In the genomic region with DNA sequence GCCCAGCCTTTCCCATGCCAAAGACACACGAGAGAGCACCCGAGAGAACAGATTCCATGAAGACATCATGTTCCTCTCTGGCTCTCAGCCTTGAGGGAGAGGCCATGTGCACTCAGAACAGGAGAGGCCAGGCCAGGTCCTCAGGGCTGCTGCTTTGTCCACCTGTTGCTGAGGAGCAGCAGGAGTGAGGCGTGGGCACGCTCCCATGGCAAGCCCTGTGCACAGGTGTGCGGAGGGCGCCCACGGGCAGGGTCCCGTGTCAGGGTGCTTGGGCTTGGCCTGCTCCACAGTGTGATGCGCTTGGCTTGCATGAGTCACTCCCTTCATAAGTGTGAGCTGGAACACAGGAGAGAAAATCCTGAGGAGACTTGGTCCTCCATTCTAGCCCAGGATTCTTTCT, we compare ENCODE assay signal across 24 cellular contexts.
"Had no signal": no experiment of that assay in that cellular context is flagged by ENCODE, and none has a peak within 500 bp of the region (broad histone marks: within the 10 kb centered on the region; RNA-seq: fewer than 3 reads in every experiment).

No MANE protein-coding gene starts in this region.

- H3K4me3 ChIP-seq: stomach, suprapubic skin, testis, thoracic aorta, thyroid gland, tibial artery, tibial nerve, transverse colon, upper lobe of left lung, upper lobe of right lung, uterus, vagina had no signal

- H3K36me3 ChIP-seq: suprapubic skin, thoracic aorta, thyroid gland, tibial artery, transverse colon, upper lobe of left lung, upper lobe of right lung, uterus, vagina had no signal

- H3K9me3 ChIP-seq: testis, thyroid gland, uterus had no signal

- DNase-seq: stimulated activated CD4-positive, alpha-beta T cell treated with anti-CD3 and anti-CD28 coated beads, Interleukin-2, amount 100 ng/mL, for 48 hours; stimulated activated CD4-positive, alpha-beta T cell treated with anti-CD3 and anti-CD28 coated beads, Interleukin-4, amount 100 ng/mL, for 1 hour; stimulated activated CD4-positive, alpha-beta T cell treated with anti-CD3 and anti-CD28 coated beads, Interleukin-4, amount 100 ng/mL, for 24 hours; stimulated activated CD4-positive, alpha-beta T cell treated with anti-CD3 and anti-CD28 coated beads, Interleukin-4, amount 100 ng/mL, for 4 hours; stimulated activated CD8-positive, alpha-beta memory T cell treated with anti-CD3 and anti-CD28 coated beads, Interleukin-4, amount 100 ng/mL, for 48 hours; stimulated activated naive B cell treated with anti-CD40 and anti-IgM and Interleukin-4, amounts not matched to agents 10 μg/mL and 1 μg/mL and 100 μg/mL, for 72 hours; stimulated activated naive CD4-positive, alpha-beta T cell; stimulated activated naive CD4-positive, alpha-beta T cell treated with Interleukin-2 at 50 U/mL for 16 hours; stimulated activated naive CD8-positive, alpha-beta T cell treated with anti-CD3 and anti-CD28 coated beads, Interleukin-15, amount 100 ng/mL, for 72 hours; stimulated activated naive CD8-positive, alpha-beta T cell treated with anti-CD3 and anti-CD28 coated beads, Interleukin-15, Interleukin-2, amounts not matched to agents 100 U/mL and 50 U/mL, for 24 hours; stomach; substantia nigra; testis; thyroid gland; tibial artery; transverse colon; trophoblast cell; upper lobe of left lung; upper lobe of right lung; uterus had no signal

- H3K4me1 ChIP-seq: stomach, suprapubic skin, testis, thyroid gland, tibial artery, tibial nerve, transverse colon, upper lobe of left lung, upper lobe of right lung, uterus, vagina had no signal

- H3K27ac ChIP-seq: stomach, suprapubic skin, testis, thoracic aorta, thyroid gland, tibial artery, tibial nerve, transverse colon, upper lobe of left lung, upper lobe of right lung, uterus, vagina had no signal

- H3K27me3 ChIP-seq: stomach, suprapubic skin, testis, thyroid gland, tibial artery, tibial nerve, transverse colon, upper lobe of left lung, upper lobe of right lung, uterus, vagina had no signal
